Comparison of ENCODE assay signal across 1 cellular context in the genomic region with DNA sequence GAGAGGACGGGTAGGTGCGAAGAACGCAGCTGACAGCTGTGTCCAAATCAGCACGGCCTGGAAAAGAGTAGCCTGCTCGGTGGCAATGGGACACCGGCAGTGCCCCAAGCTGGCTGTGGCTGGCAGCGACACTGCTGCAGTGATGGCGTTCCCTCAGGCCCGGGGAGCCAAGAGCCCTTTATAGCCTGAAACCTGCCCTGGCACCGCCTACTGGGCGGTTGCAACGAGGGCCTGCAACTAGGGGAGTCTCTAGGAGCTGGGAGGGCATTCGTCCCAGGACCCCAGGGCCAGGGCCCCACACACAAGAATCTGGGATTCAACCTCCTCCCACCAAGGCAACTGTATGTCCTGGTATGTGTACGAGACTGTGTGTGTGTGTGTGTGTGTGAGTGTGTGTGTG.
TF ChIP-seq lines count a peak whose summit lies in the region.

No MANE protein-coding gene starts in this region.

TF ChIP-seq in GM23338, 12 proteins besides CTCF, POLR2A, EP300 and RAD21 (continued from another document):
- TF ChIP-seq, protein P1, sequence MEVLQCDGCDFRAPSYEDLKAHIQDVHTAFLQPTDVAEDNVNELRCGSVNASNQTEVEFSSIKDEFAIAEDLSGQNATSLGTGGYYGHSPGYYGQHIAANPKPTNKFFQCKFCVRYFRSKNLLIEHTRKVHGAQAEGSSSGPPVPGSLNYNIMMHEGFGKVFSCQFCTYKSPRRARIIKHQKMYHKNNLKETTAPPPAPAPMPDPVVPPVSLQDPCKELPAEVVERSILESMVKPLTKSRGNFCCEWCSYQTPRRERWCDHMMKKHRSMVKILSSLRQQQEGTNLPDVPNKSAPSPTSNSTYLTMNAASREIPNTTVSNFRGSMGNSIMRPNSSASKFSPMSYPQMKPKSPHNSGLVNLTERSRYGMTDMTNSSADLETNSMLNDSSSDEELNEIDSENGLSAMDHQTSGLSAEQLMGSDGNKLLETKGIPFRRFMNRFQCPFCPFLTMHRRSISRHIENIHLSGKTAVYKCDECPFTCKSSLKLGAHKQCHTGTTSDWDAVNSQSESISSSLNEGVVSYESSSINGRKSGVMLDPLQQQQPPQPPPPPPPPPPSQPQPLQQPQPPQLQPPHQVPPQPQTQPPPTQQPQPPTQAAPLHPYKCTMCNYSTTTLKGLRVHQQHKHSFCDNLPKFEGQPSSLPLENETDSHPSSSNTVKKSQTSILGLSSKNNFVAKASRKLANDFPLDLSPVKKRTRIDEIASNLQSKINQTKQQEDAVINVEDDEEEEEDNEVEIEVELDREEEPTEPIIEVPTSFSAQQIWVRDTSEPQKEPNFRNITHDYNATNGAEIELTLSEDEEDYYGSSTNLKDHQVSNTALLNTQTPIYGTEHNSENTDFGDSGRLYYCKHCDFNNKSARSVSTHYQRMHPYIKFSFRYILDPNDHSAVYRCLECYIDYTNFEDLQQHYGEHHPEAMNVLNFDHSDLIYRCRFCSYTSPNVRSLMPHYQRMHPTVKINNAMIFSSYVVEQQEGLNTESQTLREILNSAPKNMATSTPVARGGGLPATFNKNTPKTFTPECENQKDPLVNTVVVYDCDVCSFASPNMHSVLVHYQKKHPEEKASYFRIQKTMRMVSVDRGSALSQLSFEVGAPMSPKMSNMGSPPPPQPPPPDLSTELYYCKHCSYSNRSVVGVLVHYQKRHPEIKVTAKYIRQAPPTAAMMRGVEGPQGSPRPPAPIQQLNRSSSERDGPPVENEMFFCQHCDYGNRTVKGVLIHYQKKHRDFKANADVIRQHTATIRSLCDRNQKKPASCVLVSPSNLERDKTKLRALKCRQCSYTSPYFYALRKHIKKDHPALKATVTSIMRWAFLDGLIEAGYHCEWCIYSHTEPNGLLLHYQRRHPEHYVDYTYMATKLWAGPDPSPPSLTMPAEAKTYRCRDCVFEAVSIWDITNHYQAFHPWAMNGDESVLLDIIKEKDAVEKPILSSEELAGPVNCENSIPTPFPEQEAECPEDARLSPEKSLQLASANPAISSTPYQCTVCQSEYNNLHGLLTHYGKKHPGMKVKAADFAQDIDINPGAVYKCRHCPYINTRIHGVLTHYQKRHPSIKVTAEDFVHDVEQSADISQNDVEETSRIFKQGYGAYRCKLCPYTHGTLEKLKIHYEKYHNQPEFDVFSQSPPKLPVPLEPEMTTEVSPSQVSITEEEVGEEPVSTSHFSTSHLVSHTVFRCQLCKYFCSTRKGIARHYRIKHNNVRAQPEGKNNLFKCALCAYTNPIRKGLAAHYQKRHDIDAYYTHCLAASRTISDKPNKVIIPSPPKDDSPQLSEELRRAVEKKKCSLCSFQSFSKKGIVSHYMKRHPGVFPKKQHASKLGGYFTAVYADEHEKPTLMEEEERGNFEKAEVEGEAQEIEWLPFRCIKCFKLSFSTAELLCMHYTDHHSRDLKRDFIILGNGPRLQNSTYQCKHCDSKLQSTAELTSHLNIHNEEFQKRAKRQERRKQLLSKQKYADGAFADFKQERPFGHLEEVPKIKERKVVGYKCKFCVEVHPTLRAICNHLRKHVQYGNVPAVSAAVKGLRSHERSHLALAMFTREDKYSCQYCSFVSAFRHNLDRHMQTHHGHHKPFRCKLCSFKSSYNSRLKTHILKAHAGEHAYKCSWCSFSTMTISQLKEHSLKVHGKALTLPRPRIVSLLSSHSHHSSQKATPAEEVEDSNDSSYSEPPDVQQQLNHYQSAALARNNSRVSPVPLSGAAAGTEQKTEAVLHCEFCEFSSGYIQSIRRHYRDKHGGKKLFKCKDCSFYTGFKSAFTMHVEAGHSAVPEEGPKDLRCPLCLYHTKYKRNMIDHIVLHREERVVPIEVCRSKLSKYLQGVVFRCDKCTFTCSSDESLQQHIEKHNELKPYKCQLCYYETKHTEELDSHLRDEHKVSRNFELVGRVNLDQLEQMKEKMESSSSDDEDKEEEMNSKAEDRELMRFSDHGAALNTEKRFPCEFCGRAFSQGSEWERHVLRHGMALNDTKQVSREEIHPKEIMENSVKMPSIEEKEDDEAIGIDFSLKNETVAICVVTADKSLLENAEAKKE (CRISPR knock-in tag; IDR thresholded peaks at IDR 0.05), result no peak
- no peak for TF ChIP-seq ZNF331 (CRISPR knock-in tag; IDR thresholded peaks at IDR 0.05; ENCODE audit: low read depth)
